In the genomic region with DNA sequence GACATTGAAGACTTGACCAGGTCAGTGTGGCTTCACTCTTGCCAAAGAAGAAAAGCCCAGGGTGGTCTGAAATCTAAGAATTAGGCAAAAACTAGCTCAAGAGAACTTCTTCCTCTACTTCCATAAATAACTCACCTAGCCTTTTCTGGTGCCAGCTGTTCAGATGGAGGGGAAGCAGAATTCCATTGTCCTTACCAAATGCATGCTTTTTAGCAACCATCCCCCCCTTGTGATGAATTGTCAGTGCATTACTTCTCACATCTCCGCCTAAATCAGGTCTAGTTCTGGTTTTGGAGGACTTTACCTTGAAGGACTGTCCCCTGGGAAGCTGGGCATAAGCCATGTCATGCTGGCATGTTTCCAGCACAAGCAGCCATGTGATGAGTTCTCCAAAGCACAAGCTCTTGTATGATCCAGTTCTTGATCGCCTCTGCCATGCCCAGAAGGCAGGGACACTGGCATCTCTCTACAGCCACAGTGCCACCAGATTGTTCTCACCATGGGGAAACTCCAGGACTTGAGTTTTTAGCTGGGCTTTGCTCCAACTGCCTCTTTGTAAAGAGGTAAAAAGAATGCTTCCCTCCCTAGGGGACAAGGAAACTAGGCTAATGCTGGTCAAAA, we compare ENCODE assay signal across 21 cellular contexts. TPM values are rescaled to one million over a fixed set of nuclear protein-coding genes. Genes with fewer than 3 reads are reported as not detected.
A peak's percentile ranks its signal among the peaks of the same experiment; 100 is the strongest.
DNase-seq lines count a peak whose midpoint lies in the region; ATAC-seq and TF ChIP-seq lines count a peak whose summit lies in the region.
"Had no signal": no experiment of that assay in that cellular context is flagged by ENCODE, and none has a peak within 500 bp of the region (broad histone marks: within the 10 kb centered on the region; RNA-seq: fewer than 3 reads in every experiment).

No MANE protein-coding gene starts in this region.

- H3K4me2 ChIP-seq in neural progenitor cell: no peak overlapping the region
- H3K4me2 ChIP-seq: hepatocyte had no signal

- H3K9me3 Mint-ChIP-seq in neural progenitor cell: no peaks in the 10 kb centered on the region
- H3K9me3 Mint-ChIP-seq: IgD-negative memory B cell had no signal

- no peaks in the 10 kb centered on the region for H3K79me2 ChIP-seq in neural progenitor cell (ENCODE audit: low read depth)
- H3K79me2 ChIP-seq: hepatocyte, parathyroid adenoma had no signal

- TF ChIP-seq CTCF in neural progenitor cell (IDR thresholded peaks at IDR 0.05) (no peak), mucosa of descending colon (IDR thresholded peaks at IDR 0.05) (no peak)

- H2AFZ ChIP-seq in neural progenitor cell (replicated peaks): no peak overlapping the region
- H2AFZ ChIP-seq: hepatocyte, parathyroid adenoma had no signal

- H3K9me3 ChIP-seq in neural progenitor cell (ENCODE audit: low read depth) (no peaks in the 10 kb centered on the region), mucosa of descending colon (no peaks in the 10 kb centered on the region)
- H3K9me3 ChIP-seq: SJSA1, spleen, upper lobe of left lung had no signal

- peak; percentile 77 for DNase-seq in DMS79 treated with DMSO at 0.1 percent for 48 hours (lab: John Stamatoyannopoulos, UW)
- peak; percentile 45 for DNase-seq in NCI-H2196 (lab: John Stamatoyannopoulos, UW; ENCODE audit: unreplicated experiment)
- peak; percentile 25 for DNase-seq in occipital lobe (lab: John Stamatoyannopoulos, UW)
- DNase-seq in neural progenitor cell (ENCODE audit: low spot score): no peak
- no peak for DNase-seq in mucosa of descending colon
- DNase-seq in AG20443 (ENCODE audit: low spot score): no peak
- DNase-seq in NCI-H2227 (lab: John Stamatoyannopoulos, UW; ENCODE audit: unreplicated experiment): no peak
- DNase-seq: activated CD8-positive, alpha-beta memory T cell treated with anti-CD3 and anti-CD28 coated beads, Interleukin-2, amount 50 U/mL, for 4 hours; DND-41; effector CD4-positive, alpha-beta T cell; kidney; NCI-H226; spleen; stimulated activated naive CD4-positive, alpha-beta T cell treated with Interleukin-2 at 50 U/mL for 16 hours had no signal

- H3K36me3 Mint-ChIP-seq in neural progenitor cell: peaks cover 29% of the 10 kb centered on the region
- H3K36me3 Mint-ChIP-seq: IgD-negative memory B cell had no signal

- no peak overlapping the region for H3K4me3 ChIP-seq in neural progenitor cell
- no peak overlapping the region for H3K4me3 ChIP-seq in mucosa of descending colon
- H3K4me3 ChIP-seq: hepatocyte, SJSA1, spleen, upper lobe of left lung had no signal

- no peaks in the 10 kb centered on the region for H3K27me3 Mint-ChIP-seq in neural progenitor cell (ENCODE audit: insufficient read depth, low read depth)
- H3K27me3 Mint-ChIP-seq: IgD-negative memory B cell had no signal

- H3K4me1 ChIP-seq in neural progenitor cell: no peaks in the 10 kb centered on the region
- H3K4me1 ChIP-seq in mucosa of descending colon (ENCODE audit: low read depth): no peaks in the 10 kb centered on the region
- H3K4me1 ChIP-seq: parathyroid adenoma, SJSA1 had no signal

- H4K20me1 ChIP-seq in neural progenitor cell (ENCODE audit: low read depth): no peaks in the 10 kb centered on the region

- ATAC-seq in mucosa of descending colon: no peak

- no peaks in the 10 kb centered on the region for H3F3A ChIP-seq in neural progenitor cell (ENCODE audit: low read depth)

- no peak overlapping the region for H3K4me3 Mint-ChIP-seq in neural progenitor cell
- H3K4me3 Mint-ChIP-seq: IgD-negative memory B cell had no signal

- H3K4me1 Mint-ChIP-seq in neural progenitor cell: no peaks in the 10 kb centered on the region
- H3K4me1 Mint-ChIP-seq: IgD-negative memory B cell had no signal

- H3K9ac ChIP-seq in neural progenitor cell: no peak overlapping the region
- H3K9ac ChIP-seq: parathyroid adenoma had no signal

- no peak overlapping the region for H3K27ac Mint-ChIP-seq in neural progenitor cell
- H3K27ac Mint-ChIP-seq: IgD-negative memory B cell had no signal

- H3K27me3 ChIP-seq in neural progenitor cell: no peaks in the 10 kb centered on the region
- H3K27me3 ChIP-seq: hepatocyte, SJSA1, spleen, upper lobe of left lung had no signal

- H3K27ac ChIP-seq in cingulate gyrus (ENCODE audit: low read depth, low read length) (peak overlapping the region; percentile 98), neural progenitor cell (no peak overlapping the region)
- H3K27ac ChIP-seq: hepatocyte, parathyroid adenoma, SJSA1, spleen, upper lobe of left lung had no signal

- intact Hi-C loops in mucosa of descending colon (cut with DNase I, micrococcal nuclease): no loop called here

- H3K36me3 ChIP-seq in neural progenitor cell (peaks cover 4% of the 10 kb centered on the region), mucosa of descending colon (ENCODE audit: low read depth) (no peaks in the 10 kb centered on the region)

RNA-seq across cellular contexts. Expression of a gene that starts 52.6 kb away (rescaled TPM):
- total RNA-seq in occipital lobe: 50.4 TPM
- 31.2 and 41.5 TPM in 2 replicates for total RNA-seq in neural progenitor cell (ENCODE audit: low replicate concordance)
- 10 to 100 TPM in 1 of 3 donors, 1 to 10 TPM in 2; 1.1 to 11.6 (median 1.7) TPM for total RNA-seq in mucosa of descending colon
- total RNA-seq: OCI-LY7 had no signal

Comparison
In these comparisons a context has a peak if more than half of its experiments do, and no peak if none do; other contexts are left out.
1. DNase-seq: peak in DMS79 treated with DMSO at 0.1 percent for 48 hours (single experiment), NCI-H2196 (single experiment) and occipital lobe (single experiment); none in neural progenitor cell (single experiment), mucosa of descending colon (0 of 3), AG20443 (single experiment) and NCI-H2227 (single experiment).